In genomic region chr22:38766076-38766777, GRCh38 we compare ENCODE assay signal across 1 cellular context.
TF ChIP-seq lines count a peak whose summit lies in the region.

No MANE protein-coding gene starts in this region.

TF ChIP-seq in H1, 55 proteins besides CTCF, POLR2A, EP300 and RAD21 (continued from another document):
- TF ChIP-seq CBX8 (IDR thresholded peaks at IDR 0.05; ENCODE audit: borderline replicate concordance, low read depth, low read length) (no peak), JUND (IDR thresholded peaks at IDR 0.05; ENCODE audit: low read length) (peak; percentile 83; the same call in 1 of the 2 replicates), RFX5 (IDR thresholded peaks at IDR 0.05; ENCODE audit: borderline replicate concordance, low read depth, low read length) (no peak), SIN3A (conservative IDR thresholded peaks at IDR 0.05 in 1 of 2, IDR thresholded peaks at IDR 0.05 in 1 of 2; ENCODE audit: low read depth in 1 of 2, low read length in 2 of 2) (0 out of 4 replicates have a peak, but pooled peaks of 1 of the 2 experiments have one; percentile 42), POU5F1 (IDR thresholded peaks at IDR 0.05; ENCODE audit: low read depth, low read length) (no peak), TCF12 (IDR thresholded peaks at IDR 0.05; ENCODE audit: low read depth, low read length) (peak; percentile 66; the same call in 1 of the 2 replicates), NRF1 (IDR thresholded peaks at IDR 0.05; ENCODE audit: low read depth, low read length) (no peak), RXRA (IDR thresholded peaks at IDR 0.05; ENCODE audit: insufficient read depth, low read depth, low read length) (peak; percentile 29; the same call in 1 of the 2 replicates), EGR1 (IDR thresholded peaks at IDR 0.05; ENCODE audit: borderline replicate concordance, low read depth, low read length) (no peak), NANOG (IDR thresholded peaks at IDR 0.05; ENCODE audit: insufficient read depth, low read depth, low read length, poor library complexity, severe bottlenecking) (no peak), RBBP5 (IDR thresholded peaks at IDR 0.05; ENCODE audit: borderline replicate concordance, low read depth, low read length) (no peak), SP1 (IDR thresholded peaks at IDR 0.05; ENCODE audit: low read depth, low read length) (no peak)
- TF ChIP-seq, protein P1, sequence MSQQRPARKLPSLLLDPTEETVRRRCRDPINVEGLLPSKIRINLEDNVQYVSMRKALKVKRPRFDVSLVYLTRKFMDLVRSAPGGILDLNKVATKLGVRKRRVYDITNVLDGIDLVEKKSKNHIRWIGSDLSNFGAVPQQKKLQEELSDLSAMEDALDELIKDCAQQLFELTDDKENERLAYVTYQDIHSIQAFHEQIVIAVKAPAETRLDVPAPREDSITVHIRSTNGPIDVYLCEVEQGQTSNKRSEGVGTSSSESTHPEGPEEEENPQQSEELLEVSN (IDR thresholded peaks at IDR 0.05) = peak; percentile 33; the same call in 1 of the 2 replicates
- TF ChIP-seq, protein P2, sequence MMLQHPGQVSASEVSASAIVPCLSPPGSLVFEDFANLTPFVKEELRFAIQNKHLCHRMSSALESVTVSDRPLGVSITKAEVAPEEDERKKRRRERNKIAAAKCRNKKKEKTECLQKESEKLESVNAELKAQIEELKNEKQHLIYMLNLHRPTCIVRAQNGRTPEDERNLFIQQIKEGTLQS (IDR thresholded peaks at IDR 0.05; ENCODE audit: insufficient read depth, low read depth, low read length) = no peak
- TF ChIP-seq, protein P3, sequence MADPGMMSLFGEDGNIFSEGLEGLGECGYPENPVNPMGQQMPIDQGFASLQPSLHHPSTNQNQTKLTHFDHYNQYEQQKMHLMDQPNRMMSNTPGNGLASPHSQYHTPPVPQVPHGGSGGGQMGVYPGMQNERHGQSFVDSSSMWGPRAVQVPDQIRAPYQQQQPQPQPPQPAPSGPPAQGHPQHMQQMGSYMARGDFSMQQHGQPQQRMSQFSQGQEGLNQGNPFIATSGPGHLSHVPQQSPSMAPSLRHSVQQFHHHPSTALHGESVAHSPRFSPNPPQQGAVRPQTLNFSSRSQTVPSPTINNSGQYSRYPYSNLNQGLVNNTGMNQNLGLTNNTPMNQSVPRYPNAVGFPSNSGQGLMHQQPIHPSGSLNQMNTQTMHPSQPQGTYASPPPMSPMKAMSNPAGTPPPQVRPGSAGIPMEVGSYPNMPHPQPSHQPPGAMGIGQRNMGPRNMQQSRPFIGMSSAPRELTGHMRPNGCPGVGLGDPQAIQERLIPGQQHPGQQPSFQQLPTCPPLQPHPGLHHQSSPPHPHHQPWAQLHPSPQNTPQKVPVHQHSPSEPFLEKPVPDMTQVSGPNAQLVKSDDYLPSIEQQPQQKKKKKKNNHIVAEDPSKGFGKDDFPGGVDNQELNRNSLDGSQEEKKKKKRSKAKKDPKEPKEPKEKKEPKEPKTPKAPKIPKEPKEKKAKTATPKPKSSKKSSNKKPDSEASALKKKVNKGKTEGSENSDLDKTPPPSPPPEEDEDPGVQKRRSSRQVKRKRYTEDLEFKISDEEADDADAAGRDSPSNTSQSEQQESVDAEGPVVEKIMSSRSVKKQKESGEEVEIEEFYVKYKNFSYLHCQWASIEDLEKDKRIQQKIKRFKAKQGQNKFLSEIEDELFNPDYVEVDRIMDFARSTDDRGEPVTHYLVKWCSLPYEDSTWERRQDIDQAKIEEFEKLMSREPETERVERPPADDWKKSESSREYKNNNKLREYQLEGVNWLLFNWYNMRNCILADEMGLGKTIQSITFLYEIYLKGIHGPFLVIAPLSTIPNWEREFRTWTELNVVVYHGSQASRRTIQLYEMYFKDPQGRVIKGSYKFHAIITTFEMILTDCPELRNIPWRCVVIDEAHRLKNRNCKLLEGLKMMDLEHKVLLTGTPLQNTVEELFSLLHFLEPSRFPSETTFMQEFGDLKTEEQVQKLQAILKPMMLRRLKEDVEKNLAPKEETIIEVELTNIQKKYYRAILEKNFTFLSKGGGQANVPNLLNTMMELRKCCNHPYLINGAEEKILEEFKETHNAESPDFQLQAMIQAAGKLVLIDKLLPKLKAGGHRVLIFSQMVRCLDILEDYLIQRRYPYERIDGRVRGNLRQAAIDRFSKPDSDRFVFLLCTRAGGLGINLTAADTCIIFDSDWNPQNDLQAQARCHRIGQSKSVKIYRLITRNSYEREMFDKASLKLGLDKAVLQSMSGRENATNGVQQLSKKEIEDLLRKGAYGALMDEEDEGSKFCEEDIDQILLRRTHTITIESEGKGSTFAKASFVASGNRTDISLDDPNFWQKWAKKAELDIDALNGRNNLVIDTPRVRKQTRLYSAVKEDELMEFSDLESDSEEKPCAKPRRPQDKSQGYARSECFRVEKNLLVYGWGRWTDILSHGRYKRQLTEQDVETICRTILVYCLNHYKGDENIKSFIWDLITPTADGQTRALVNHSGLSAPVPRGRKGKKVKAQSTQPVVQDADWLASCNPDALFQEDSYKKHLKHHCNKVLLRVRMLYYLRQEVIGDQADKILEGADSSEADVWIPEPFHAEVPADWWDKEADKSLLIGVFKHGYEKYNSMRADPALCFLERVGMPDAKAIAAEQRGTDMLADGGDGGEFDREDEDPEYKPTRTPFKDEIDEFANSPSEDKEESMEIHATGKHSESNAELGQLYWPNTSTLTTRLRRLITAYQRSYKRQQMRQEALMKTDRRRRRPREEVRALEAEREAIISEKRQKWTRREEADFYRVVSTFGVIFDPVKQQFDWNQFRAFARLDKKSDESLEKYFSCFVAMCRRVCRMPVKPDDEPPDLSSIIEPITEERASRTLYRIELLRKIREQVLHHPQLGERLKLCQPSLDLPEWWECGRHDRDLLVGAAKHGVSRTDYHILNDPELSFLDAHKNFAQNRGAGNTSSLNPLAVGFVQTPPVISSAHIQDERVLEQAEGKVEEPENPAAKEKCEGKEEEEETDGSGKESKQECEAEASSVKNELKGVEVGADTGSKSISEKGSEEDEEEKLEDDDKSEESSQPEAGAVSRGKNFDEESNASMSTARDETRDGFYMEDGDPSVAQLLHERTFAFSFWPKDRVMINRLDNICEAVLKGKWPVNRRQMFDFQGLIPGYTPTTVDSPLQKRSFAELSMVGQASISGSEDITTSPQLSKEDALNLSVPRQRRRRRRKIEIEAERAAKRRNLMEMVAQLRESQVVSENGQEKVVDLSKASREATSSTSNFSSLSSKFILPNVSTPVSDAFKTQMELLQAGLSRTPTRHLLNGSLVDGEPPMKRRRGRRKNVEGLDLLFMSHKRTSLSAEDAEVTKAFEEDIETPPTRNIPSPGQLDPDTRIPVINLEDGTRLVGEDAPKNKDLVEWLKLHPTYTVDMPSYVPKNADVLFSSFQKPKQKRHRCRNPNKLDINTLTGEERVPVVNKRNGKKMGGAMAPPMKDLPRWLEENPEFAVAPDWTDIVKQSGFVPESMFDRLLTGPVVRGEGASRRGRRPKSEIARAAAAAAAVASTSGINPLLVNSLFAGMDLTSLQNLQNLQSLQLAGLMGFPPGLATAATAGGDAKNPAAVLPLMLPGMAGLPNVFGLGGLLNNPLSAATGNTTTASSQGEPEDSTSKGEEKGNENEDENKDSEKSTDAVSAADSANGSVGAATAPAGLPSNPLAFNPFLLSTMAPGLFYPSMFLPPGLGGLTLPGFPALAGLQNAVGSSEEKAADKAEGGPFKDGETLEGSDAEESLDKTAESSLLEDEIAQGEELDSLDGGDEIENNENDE (IDR thresholded peaks at IDR 0.05; ENCODE audit: insufficient replicate concordance, low read length) = no peak
